In genomic region chr17:7439462-7440112, GRCh38 we compare ENCODE assay signal across 8 cellular contexts. TPM values are rescaled to one million over a fixed set of nuclear protein-coding genes. Genes with fewer than 3 reads are reported as not detected.
DNase-seq lines count a peak whose midpoint lies in the region; ATAC-seq and TF ChIP-seq lines count a peak whose summit lies in the region.

Gene FGF11 (plus strand): TSS chr17:7439512. CDS start chr17:7439621, 109 bp downstream.

- H3K27me3 ChIP-seq in iPS DF 6.9 (ENCODE audit: control insufficient read depth, insufficient read depth, low read length): no peaks in the 10 kb centered on the region; the same call in 1 of the 2 replicates

- CTCF ChIA-PET in HEK293 (lab: Yijun Ruan, JAX): interaction anchor here (0.6 to 3.8 kb wide), 2 partner anchors 14 to 84 kb away, joined by 5 to 18 read pairs; partner anchors contain the start of gene TMEM95

- H3K9me3 ChIP-seq in HEK293 (ENCODE audit: control insufficient read depth, insufficient read depth, low read depth, low read length): no peaks in the 10 kb centered on the region
- no peaks in the 10 kb centered on the region for H3K9me3 ChIP-seq in iPS DF 6.9 (ENCODE audit: control insufficient read depth, insufficient read depth, low read length)

- H3K4me1 ChIP-seq in HEK293 (ENCODE audit: control insufficient read depth, insufficient read depth, low read length) (peaks cover 25% of the 10 kb centered on the region), iPS DF 6.9 (ENCODE audit: control insufficient read depth, insufficient read depth, low read length) (0 out of 2 replicates have a peak, but pooled peaks cover 2% of the 10 kb centered on the region)

- POLR2A ChIA-PET in HEK293 (lab: Yijun Ruan, JAX): interaction anchor here (0.7 to 3.1 kb wide), 4 partner anchors 36 to 45 kb away, joined by 3 to 21 read pairs (median 4); partner anchors contain the start of genes PLSCR3, POLR2A and TMEM256

- TF ChIP-seq CTCF in HEK293 (tag by site-specific recombination; IDR thresholded peaks at IDR 0.05): no peak
- TF ChIP-seq CTCF in GM20000 (IDR thresholded peaks at IDR 0.05; ENCODE audit: extremely low read depth, missing control alignments): no peak

- peak within 1 kb of the TSS; percentile 20 for H3K4me3 ChIP-seq in HEK293 (ENCODE audit: low read depth, low read length)
- peak within 1 kb of the TSS; percentile 65; the same call in 1 of the 2 replicates for H3K4me3 ChIP-seq in iPS DF 6.9 (ENCODE audit: low read length)
- peak within 1 kb of the TSS; percentile 42 to 63 (median 53) for H3K4me3 ChIP-seq in skin epidermis

- WGBS in iPS DF 6.9 (ENCODE audit: insufficient coverage, insufficient read length): no CpG with 5 or more reads among the region's 50 CpGs

- DNase-seq in activated T-cell treated with anti-CD3 and anti-CD28 coated beads, Interleukin-2, amount 50 U/mL, for 48 hours: peak; percentile 31 to 40
- no peak for DNase-seq in iPS DF 6.9 (ENCODE audit: low read depth, low spot score)
- DNase-seq in GM20000 (ENCODE audit: low spot score): no peak
- DNase-seq in SK-N-DZ (ENCODE audit: low spot score): no peak
- no peak for DNase-seq in inferior parietal cortex (ENCODE audit: extremely low spot score)

- no peak for ATAC-seq in HG03521 (IDR thresholded peaks at IDR 0.05; ENCODE audit: unreplicated experiment)

- no peaks in the 10 kb centered on the region for H3K36me3 ChIP-seq in HEK293 (ENCODE audit: control insufficient read depth in 2 of 2, insufficient read depth in 1 of 2, low read length in 2 of 2)
- no peaks in the 10 kb centered on the region for H3K36me3 ChIP-seq in iPS DF 6.9 (ENCODE audit: control insufficient read depth, insufficient read depth, low read length)

- H3K27ac ChIP-seq in HEK293 (ENCODE audit: extremely low read depth, low read depth, low read length) (peak within 1 kb of the TSS; percentile 74), iPS DF 6.9 (ENCODE audit: low read length) (no peak within 1 kb of the TSS), skin epidermis (peak within 1 kb of the TSS in 19 of 21 experiments; percentile 29 to 93 (median 86))

TF ChIP-seq in HEK293, 187 proteins besides CTCF, POLR2A, EP300 and RAD21 (continues in another document):
- TF ChIP-seq MEIS1 (CRISPR knock-in tag; IDR thresholded peaks at IDR 0.05; ENCODE audit: borderline replicate concordance): no peak
- no peak for TF ChIP-seq BCL6B (tag by site-specific recombination; IDR thresholded peaks at IDR 0.05)
- TF ChIP-seq ZBTB11 (tag by site-specific recombination; conservative IDR thresholded peaks at IDR 0.05; ENCODE audit: low read depth): no peak
- TF ChIP-seq REST (tag by site-specific recombination; IDR thresholded peaks at IDR 0.05): peak; percentile 79
- TF ChIP-seq ZNF558 (tag by site-specific recombination; IDR thresholded peaks at IDR 0.05): no peak
- TF ChIP-seq ZNF26 (tag by site-specific recombination; IDR thresholded peaks at IDR 0.05): no peak
- no peak for TF ChIP-seq MZF1 (tag by site-specific recombination; IDR thresholded peaks at IDR 0.05; ENCODE audit: borderline replicate concordance)
- no peak for TF ChIP-seq PRDM4 (tag by site-specific recombination; IDR thresholded peaks at IDR 0.05)
- TF ChIP-seq ZNF175 (tag by site-specific recombination; IDR thresholded peaks at IDR 0.05): no peak

RNA-seq across cellular contexts. Expression of gene FGF11, which starts in this region (rescaled TPM):
- 9.2 and 10.7 TPM in 2 replicates for polyA plus RNA-seq in SK-N-DZ (2014; cell fraction: cytosol; rRNA removed)
- 5.3 and 9.8 TPM in 2 replicates for polyA plus RNA-seq in SK-N-DZ (2014; cell fraction: nucleus; rRNA removed)

Comparison
In these comparisons a context has a peak if more than half of its experiments do, and no peak if none do; other contexts are left out.
1. DNase-seq: peak in activated T-cell treated with anti-CD3 and anti-CD28 coated beads, Interleukin-2, amount 50 U/mL, for 48 hours (2 of 2); none in iPS DF 6.9 (single experiment), GM20000 (single experiment), SK-N-DZ (single experiment) and inferior parietal cortex (single experiment).
2. Peak in every context shown above with its lines, with median percentiles within 50 percentile points of each other: H3K4me3 ChIP-seq.